Comparison of ENCODE assay signal across 8 cellular contexts in genomic region chr16:86576591-86577313, GRCh38. TPM values are rescaled to one million over a fixed set of nuclear protein-coding genes. Genes with fewer than 3 reads are reported as not detected.
A peak's percentile ranks its signal among the peaks of the same experiment; 100 is the strongest.
DNase-seq lines count a peak whose midpoint lies in the region; ATAC-seq and TF ChIP-seq lines count a peak whose summit lies in the region.

No MANE protein-coding gene starts in this region.

- CTCF ChIA-PET in CD4-positive, alpha-beta memory T cell (lab: Charles Lee; ENCODE audit: partially characterized antibody): interaction anchor here (1.2 kb wide), 1 partner anchor 12 kb away, joined by 3 read pairs; no protein-coding TSS in a partner anchor

- no peak for DNase-seq in CD4-positive, alpha-beta memory T cell
- DNase-seq in NCI-H69 (lab: John Stamatoyannopoulos, UW) (peak; percentile 22), endodermal cell (peak; percentile 69), neuronal stem cell (ENCODE audit: low spot score) (no peak), NOMO-1 treated with DMSO at 0.1 percent for 48 hours (lab: John Stamatoyannopoulos, UW; ENCODE audit: unreplicated experiment) (no peak), NCI-H187 (lab: John Stamatoyannopoulos, UW) (no peak), NCI-H82 (lab: John Stamatoyannopoulos, UW) (no peak)

- no peaks in the 10 kb centered on the region for H3K79me1 ChIP-seq in neuronal stem cell (ENCODE audit: low read depth, low read length)

- ATAC-seq in HG03354 (IDR thresholded peaks at IDR 0.05; ENCODE audit: poor library complexity, severe bottlenecking, unreplicated experiment): no peak

- H3K9me3 ChIP-seq in CD4-positive, alpha-beta memory T cell (ENCODE audit: control insufficient read depth in 1 of 2, low read length in 2 of 2): no peaks in the 10 kb centered on the region
- H3K9me3 ChIP-seq in endodermal cell (ENCODE audit: control insufficient read depth, low read length): no peaks in the 10 kb centered on the region
- peaks cover 0 to 1% of the 10 kb centered on the region in 2 donors for H3K9me3 ChIP-seq in neuronal stem cell (replicated peaks in 1 of 2; ENCODE audit: control insufficient read depth in 2 of 2, insufficient read depth in 1 of 2, low read depth in 1 of 2, low read length in 2 of 2)

- H2BK15ac ChIP-seq in neuronal stem cell (ENCODE audit: low read length): no peak overlapping the region

- H3K4me2 ChIP-seq in neuronal stem cell (ENCODE audit: insufficient read depth, low read length, poor library complexity, severe bottlenecking): peak overlapping the region; percentile 99

- WGBS in endodermal cell (ENCODE audit: insufficient coverage in 1 of 2, insufficient read length in 1 of 2), 2 experiments: 3 to 7% methylated on average over 19 to 33 of the region's 33 CpGs
- no CpG with 5 or more reads among the region's 33 CpGs for WGBS in neuronal stem cell (ENCODE audit: extremely low coverage in 2 of 2, insufficient read length in 2 of 2, insufficient replicate concordance in 1 of 2), 2 donors

- POLR2A ChIA-PET in CD4-positive, alpha-beta memory T cell (lab: Charles Lee; ENCODE audit: partially characterized antibody): no interaction called here

- peaks cover 21% of the 10 kb centered on the region for H3K27me3 ChIP-seq in CD4-positive, alpha-beta memory T cell (ENCODE audit: insufficient read depth, low read length)
- peaks cover 99% of the 10 kb centered on the region for H3K27me3 ChIP-seq in endodermal cell (ENCODE audit: control insufficient read depth, insufficient read depth, low read length, poor library complexity, severe bottlenecking)
- peaks cover 62 to 100% (median 94%) of the 10 kb centered on the region in 3 experiments for H3K27me3 ChIP-seq in neuronal stem cell (ENCODE audit: control insufficient read depth in 3 of 3, insufficient read depth in 3 of 3, low read depth in 1 of 3, low read length in 3 of 3)

- peak overlapping the region; percentile 17 for H2BK120ac ChIP-seq in neuronal stem cell (ENCODE audit: low read depth, low read length)

- no peak overlapping the region for H2BK12ac ChIP-seq in neuronal stem cell (ENCODE audit: low read length)

- no peaks in the 10 kb centered on the region for H3K9me3 Mint-ChIP-seq in CD4-positive, alpha-beta memory T cell
- no peaks in the 10 kb centered on the region for H3K9me3 Mint-ChIP-seq in endodermal cell

- intact Hi-C loops in CD4-positive, alpha-beta memory T cell (cut with micrococcal nuclease): no loop called here

- H3K4me3 Mint-ChIP-seq in CD4-positive, alpha-beta memory T cell: peak overlapping the region; percentile 54 to 86 (median 75)
- peak overlapping the region; percentile 67 for H3K4me3 Mint-ChIP-seq in endodermal cell

- H3K23ac ChIP-seq in neuronal stem cell (ENCODE audit: low read depth, low read length, poor library complexity): peak overlapping the region; percentile 50

- no peak for TF ChIP-seq CTCF in endodermal cell (conservative IDR thresholded peaks at IDR 0.05)

- H3K4ac ChIP-seq in neuronal stem cell (ENCODE audit: low read length): no peak overlapping the region

- no peak overlapping the region for H3K14ac ChIP-seq in neuronal stem cell (ENCODE audit: low read length)

- peaks cover 16% of the 10 kb centered on the region for H3K4me1 ChIP-seq in CD4-positive, alpha-beta memory T cell (ENCODE audit: insufficient read depth, low read length)
- H3K4me1 ChIP-seq in endodermal cell (ENCODE audit: control insufficient read depth, insufficient read depth, low read length) (peaks cover 7% of the 10 kb centered on the region), neuronal stem cell (ENCODE audit: control insufficient read depth in 2 of 2, insufficient read depth in 1 of 2, low read depth in 1 of 2, low read length in 2 of 2) (peaks cover 0 to 18% of the 10 kb centered on the region in 2 donors)

- peak overlapping the region; percentile 52 for H3K18ac ChIP-seq in neuronal stem cell (ENCODE audit: low read length)

- peak overlapping the region; percentile 70 for H2AFZ ChIP-seq in neuronal stem cell (ENCODE audit: low read length)

- no peak overlapping the region for H4K91ac ChIP-seq in neuronal stem cell (ENCODE audit: low read depth, low read length, poor library complexity)

- no peak overlapping the region for H3K27ac ChIP-seq in CD4-positive, alpha-beta memory T cell (ENCODE audit: low read depth, low read length)
- H3K27ac ChIP-seq in endodermal cell (ENCODE audit: low read depth, low read length) (no peak overlapping the region), neuronal stem cell (replicated peaks; ENCODE audit: low read length) (no peak overlapping the region)

- H4K8ac ChIP-seq in neuronal stem cell (ENCODE audit: low read depth, low read length): no peak overlapping the region

- no peak overlapping the region for H3K27ac Mint-ChIP-seq in CD4-positive, alpha-beta memory T cell
- no peak overlapping the region for H3K27ac Mint-ChIP-seq in endodermal cell

- peaks cover 3 to 18% (median 11%) of the 10 kb centered on the region in 4 donors for H3K4me1 Mint-ChIP-seq in CD4-positive, alpha-beta memory T cell
- H3K4me1 Mint-ChIP-seq in endodermal cell: peaks cover 24% of the 10 kb centered on the region

- no peaks in the 10 kb centered on the region for H3K36me3 Mint-ChIP-seq in CD4-positive, alpha-beta memory T cell
- H3K36me3 Mint-ChIP-seq in endodermal cell (ENCODE audit: low read depth): no peaks in the 10 kb centered on the region

- H3K4me3 ChIP-seq in CD4-positive, alpha-beta memory T cell (ENCODE audit: low read length in 2 of 2): peak overlapping the region in 1 of 2 donors; percentile 13
- H3K4me3 ChIP-seq in endodermal cell (ENCODE audit: low read length): peak overlapping the region; percentile 84
- peak overlapping the region; percentile 15 to 74 for H3K4me3 ChIP-seq in neuronal stem cell (ENCODE audit: low read length in 2 of 2)

- H3K36me3 ChIP-seq in CD4-positive, alpha-beta memory T cell (ENCODE audit: insufficient read depth, low read length): no peaks in the 10 kb centered on the region
- H3K36me3 ChIP-seq in endodermal cell (ENCODE audit: control insufficient read depth, insufficient read depth, low read length) (no peaks in the 10 kb centered on the region), neuronal stem cell (replicated peaks in 1 of 2; ENCODE audit: control insufficient read depth in 2 of 2, insufficient read depth in 2 of 2, low read length in 2 of 2) (no peaks in the 10 kb centered on the region)

- H3K9ac ChIP-seq in endodermal cell (ENCODE audit: extremely low read depth, low read length, poor library complexity, severe bottlenecking) (no peak overlapping the region), neuronal stem cell (ENCODE audit: low read depth, low read length, poor library complexity) (peak overlapping the region; percentile 47)

- no peak overlapping the region for H2BK5ac ChIP-seq in neuronal stem cell (ENCODE audit: low read length)

- H3K27me3 Mint-ChIP-seq in CD4-positive, alpha-beta memory T cell: peaks cover 52 to 65% of the 10 kb centered on the region in 2 donors
- H3K27me3 Mint-ChIP-seq in endodermal cell (ENCODE audit: insufficient read depth): peaks cover 98% of the 10 kb centered on the region

- H2AK5ac ChIP-seq in neuronal stem cell (ENCODE audit: low read depth, low read length): peak overlapping the region; percentile 66

RNA-seq across cellular contexts. Expression of gene FOXL1, which starts 1.6 kb away (rescaled TPM):
- not detected for total RNA-seq in CD4-positive, alpha-beta memory T cell
- polyA plus RNA-seq in CD4-positive, alpha-beta memory T cell: not detected
- total RNA-seq in endodermal cell: under 1 TPM in 1 of 2 donors, not detected in 1; 0.37 TPM
- polyA plus RNA-seq in endodermal cell (2013, experiment 1 of 2): 0.39 TPM
- polyA plus RNA-seq in endodermal cell (2013, experiment 2 of 2): 0.58 TPM
- polyA plus RNA-seq in neuronal stem cell (2013, experiment 1 of 2): 0.04 TPM
- 0.07 TPM for polyA plus RNA-seq in neuronal stem cell (2013, experiment 2 of 2)

RNA-seq across cellular contexts. Expression of gene FOXC2, which starts 10.1 kb away (rescaled TPM):
- not detected for total RNA-seq in CD4-positive, alpha-beta memory T cell
- polyA plus RNA-seq in CD4-positive, alpha-beta memory T cell: not detected
- total RNA-seq in endodermal cell: under 1 TPM in 1 of 2 donors, not detected in 1; 0.20 TPM
- 1.00 TPM for polyA plus RNA-seq in endodermal cell (2013, experiment 1 of 2)
- 1.2 TPM for polyA plus RNA-seq in endodermal cell (2013, experiment 2 of 2)
- 0.15 TPM for polyA plus RNA-seq in neuronal stem cell (2013, experiment 1 of 2)
- polyA plus RNA-seq in neuronal stem cell (2013, experiment 2 of 2): 0.12 TPM

RNA-seq across cellular contexts. Expression of gene MTHFSD, which starts 21.7 kb away (rescaled TPM):
- total RNA-seq in CD4-positive, alpha-beta memory T cell: 10 to 100 TPM; 39.7 to 41.6 TPM
- 10 to 100 TPM; 12.5 to 20.1 TPM for polyA plus RNA-seq in CD4-positive, alpha-beta memory T cell
- 10 to 100 TPM; 15.0 to 25.8 TPM for total RNA-seq in endodermal cell
- polyA plus RNA-seq in endodermal cell (2013, experiment 1 of 2): 24.2 TPM
- polyA plus RNA-seq in endodermal cell (2013, experiment 2 of 2): 22.7 TPM
- 12.3 TPM for polyA plus RNA-seq in neuronal stem cell (2013, experiment 1 of 2)
- 12.6 TPM for polyA plus RNA-seq in neuronal stem cell (2013, experiment 2 of 2)

Comparison
In these comparisons a context has a peak if more than half of its experiments do, and no peak if none do; other contexts are left out.
1. DNase-seq: peak in NCI-H69 (single experiment) and endodermal cell (single experiment); none in CD4-positive, alpha-beta memory T cell (0 of 5), neuronal stem cell (single experiment), NOMO-1 treated with DMSO at 0.1 percent for 48 hours (single experiment), NCI-H187 (0 of 2) and NCI-H82 (single experiment).